26 cellular contexts compared by ENCODE assay signal in the genomic region with DNA sequence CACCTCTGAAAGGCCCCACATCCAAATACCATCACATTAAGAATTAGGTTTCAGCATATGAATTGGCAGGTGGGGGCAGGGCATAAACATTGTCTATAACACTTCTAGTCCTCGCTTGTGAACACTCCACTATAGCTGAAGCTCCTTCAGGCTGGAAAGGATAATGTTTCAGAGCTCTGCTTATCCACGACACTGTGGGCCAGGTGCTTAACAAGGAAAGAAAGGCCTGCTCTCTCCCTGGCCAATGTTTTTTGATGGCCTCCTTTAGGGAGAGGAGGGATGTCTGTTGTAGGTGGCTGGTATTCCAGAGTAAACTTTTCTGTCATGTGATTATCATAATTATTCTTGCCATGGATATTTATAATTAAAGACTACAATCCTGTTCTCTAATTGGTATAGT.
"Had no signal": no experiment of that assay in that cellular context is flagged by ENCODE, and none has a peak within 500 bp of the region (broad histone marks: within the 10 kb centered on the region; RNA-seq: fewer than 3 reads in every experiment).

No MANE protein-coding gene starts in this region.

- DNase-seq: activated CD4-positive, alpha-beta T cell treated with anti-CD3 and anti-CD28 coated beads for 36 hours; activated CD4-positive, alpha-beta T cell treated with anti-CD3 and anti-CD28 coated beads, Interleukin-2, amount 50 U/mL, for 4 hours; activated CD8-positive, alpha-beta memory T cell treated with anti-CD3 and anti-CD28 coated beads, Interleukin-2, amount 50 U/mL, for 48 hours; activated CD8-positive, alpha-beta T cell treated with anti-CD3 and anti-CD28 coated beads, Interleukin-2, amount 10 ng/mL, durations not matched to agents 7 days and 5 days; activated naive CD4-positive, alpha-beta T cell treated with anti-CD3 and anti-CD28 coated beads, Interleukin-2, amount 50 U/mL, for 16 hours; activated naive CD8-positive, alpha-beta T cell treated with anti-CD3 and anti-CD28 coated beads, Interleukin-2, amount 10 ng/mL, durations not matched to agents 7 days and 5 days; activated T-cell treated with anti-CD3 and anti-CD28 coated beads, Interleukin-2, amount 50 U/mL, for 1 hour; adrenal gland; anterior cingulate cortex; caudate nucleus; colonic mucosa; NCI-H1105 treated with DMSO at 0.1 percent for 48 hours; NCI-H1436 treated with DMSO at 0.1 percent for 48 hours; NCI-H446; NCI-H526; NCI-H774; NK-92 treated with Interleukin-12 subunit alpha and Interleukin-12 subunit beta, amount 100 ng/mL, for 24 hours; OCI-M1; RPMI8226; T-cell; T-helper 2 cell had no signal

- H3K36me3 ChIP-seq: adrenal gland, breast epithelium, colonic mucosa had no signal

- H3K27ac ChIP-seq: adrenal gland, breast epithelium, colonic mucosa, SK-N-MC, VCaP had no signal

- H3K9me3 Mint-ChIP-seq: activated naive CD8-positive, alpha-beta T cell treated with anti-CD3 and anti-CD28 coated beads, Interleukin-2, amount 10 ng/mL, durations not matched to agents 7 days and 5 days had no signal

- H3K27ac Mint-ChIP-seq: activated CD4-positive, alpha-beta T cell treated with anti-CD3 and anti-CD28 coated beads for 36 hours; activated CD8-positive, alpha-beta T cell treated with anti-CD3 and anti-CD28 coated beads, Interleukin-2, amount 10 ng/mL, durations not matched to agents 7 days and 5 days; activated naive CD8-positive, alpha-beta T cell treated with anti-CD3 and anti-CD28 coated beads, Interleukin-2, amount 10 ng/mL, durations not matched to agents 7 days and 5 days; T-cell had no signal

- H3K4me3 ChIP-seq: adrenal gland, breast epithelium, colonic mucosa, SK-N-MC had no signal

- H3K4me3 Mint-ChIP-seq: activated CD4-positive, alpha-beta T cell treated with anti-CD3 and anti-CD28 coated beads for 36 hours; activated CD8-positive, alpha-beta T cell treated with anti-CD3 and anti-CD28 coated beads, Interleukin-2, amount 10 ng/mL, durations not matched to agents 7 days and 5 days; activated naive CD8-positive, alpha-beta T cell treated with anti-CD3 and anti-CD28 coated beads, Interleukin-2, amount 10 ng/mL, durations not matched to agents 7 days and 5 days; T-cell had no signal

- H3K4me1 ChIP-seq: adrenal gland, breast epithelium, colonic mucosa had no signal

- H3K4me1 Mint-ChIP-seq: activated CD4-positive, alpha-beta T cell treated with anti-CD3 and anti-CD28 coated beads for 36 hours; activated naive CD8-positive, alpha-beta T cell treated with anti-CD3 and anti-CD28 coated beads, Interleukin-2, amount 10 ng/mL, durations not matched to agents 7 days and 5 days; T-cell had no signal

- H3K27me3 Mint-ChIP-seq: activated CD4-positive, alpha-beta T cell treated with anti-CD3 and anti-CD28 coated beads for 36 hours had no signal

- ATAC-seq: activated CD4-positive, alpha-beta T cell treated with anti-CD3 and anti-CD28 coated beads for 36 hours; activated CD8-positive, alpha-beta T cell treated with anti-CD3 and anti-CD28 coated beads, Interleukin-2, amount 10 ng/mL, durations not matched to agents 7 days and 5 days; Panc1; Right ventricle myocardium inferior; T-cell had no signal

- H3K9me3 ChIP-seq: adrenal gland, breast epithelium, colonic mucosa had no signal

- H3K27me3 ChIP-seq: adrenal gland, breast epithelium, colonic mucosa had no signal

- H3K36me3 Mint-ChIP-seq: activated naive CD8-positive, alpha-beta T cell treated with anti-CD3 and anti-CD28 coated beads, Interleukin-2, amount 10 ng/mL, durations not matched to agents 7 days and 5 days; T-cell had no signal
